ENCODE assay signal across 12 cellular contexts in the genomic region with DNA sequence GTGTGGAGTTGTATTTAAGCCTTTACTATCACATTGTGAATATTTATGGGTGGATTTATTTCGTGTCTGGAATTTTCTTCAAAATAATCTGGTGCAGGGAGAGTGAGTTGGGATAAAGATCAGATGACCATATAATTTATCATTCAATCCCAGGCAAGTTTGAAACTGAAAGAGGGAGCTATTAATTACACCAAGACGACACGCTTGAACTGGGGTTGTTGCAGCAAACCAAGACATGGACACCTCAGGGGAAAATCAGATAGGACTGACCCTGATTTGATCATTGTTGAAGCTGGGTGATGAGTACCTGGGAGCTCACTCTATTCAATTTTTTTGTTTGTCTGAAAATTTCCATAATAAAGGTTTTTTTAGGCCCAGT. TPM values are rescaled to one million over a fixed set of nuclear protein-coding genes. Genes with fewer than 3 reads are reported as not detected.
DNase-seq lines count a peak whose midpoint lies in the region; ATAC-seq and TF ChIP-seq lines count a peak whose summit lies in the region.
"Had no signal": no experiment of that assay in that cellular context is flagged by ENCODE, and none has a peak within 500 bp of the region (broad histone marks: within the 10 kb centered on the region; RNA-seq: fewer than 3 reads in every experiment).

No MANE protein-coding gene starts in this region.

- H3K36me3 ChIP-seq in BLaER1 = peaks cover 37% of the 10 kb centered on the region
- no peaks in the 10 kb centered on the region for H3K36me3 ChIP-seq in CD8-positive, alpha-beta T cell (ENCODE audit: insufficient read depth, low read length)
- H3K36me3 ChIP-seq: esophagus muscularis mucosa, uterus had no signal

- no peaks in the 10 kb centered on the region for H3K9me3 Mint-ChIP-seq in CD8-positive, alpha-beta T cell
- peaks cover 3% of the 10 kb centered on the region for H3K9me3 Mint-ChIP-seq in activated CD8-positive, alpha-beta T cell treated with anti-CD3 and anti-CD28 coated beads for 36 hours
- H3K9me3 Mint-ChIP-seq in immature natural killer cell = no peaks in the 10 kb centered on the region
- no peaks in the 10 kb centered on the region for H3K9me3 Mint-ChIP-seq in progenitor cell of endocrine pancreas (ENCODE audit: low read depth)

- H3K27me3 Mint-ChIP-seq in CD8-positive, alpha-beta T cell (ENCODE audit: low read depth) = no peaks in the 10 kb centered on the region
- H3K27me3 Mint-ChIP-seq in activated CD8-positive, alpha-beta T cell treated with anti-CD3 and anti-CD28 coated beads for 36 hours = no peaks in the 10 kb centered on the region
- H3K27me3 Mint-ChIP-seq in immature natural killer cell (ENCODE audit: low read depth in 3 of 3) (peaks cover 16 to 25% (median 19%) of the 10 kb centered on the region in 3 donors), progenitor cell of endocrine pancreas (no peaks in the 10 kb centered on the region)

- no peak overlapping the region for H3K4me3 Mint-ChIP-seq in CD8-positive, alpha-beta T cell
- no peak overlapping the region for H3K4me3 Mint-ChIP-seq in activated CD8-positive, alpha-beta T cell treated with anti-CD3 and anti-CD28 coated beads for 36 hours
- peak overlapping the region in 4 of 5 donors; percentile 13 to 45 (median 26) for H3K4me3 Mint-ChIP-seq in immature natural killer cell
- H3K4me3 Mint-ChIP-seq in progenitor cell of endocrine pancreas (ENCODE audit: low read depth) = no peak overlapping the region

- TF ChIP-seq CTCF in CD8-positive, alpha-beta T cell (IDR thresholded peaks at IDR 0.05) = no peak
- TF ChIP-seq CTCF in activated CD8-positive, alpha-beta T cell treated with anti-CD3 and anti-CD28 coated beads for 36 hours (IDR thresholded peaks at IDR 0.05) = no peak
- TF ChIP-seq CTCF in GM13977 (IDR thresholded peaks at IDR 0.05; ENCODE audit: extremely low read depth, insufficient read depth, missing control alignments) (no peak), progenitor cell of endocrine pancreas (IDR thresholded peaks at IDR 0.05; ENCODE audit: unreplicated experiment) (no peak)

- intact Hi-C loops in CD8-positive, alpha-beta T cell (cut with DNase I, micrococcal nuclease) = loop anchor here (2.0 to 5.0 kb wide), 6 partner anchors 22 to 76 kb away; a partner anchor contains a TSS
- intact Hi-C loops in activated CD8-positive, alpha-beta T cell treated with anti-CD3 and anti-CD28 coated beads for 36 hours (cut with micrococcal nuclease) = loop anchor here (5.0 kb wide), 1 partner anchor 33 kb away; no protein-coding TSS in a partner anchor

- peaks cover 36% of the 10 kb centered on the region; the same call in 1 of the 2 replicates for H4K20me1 ChIP-seq in BLaER1

- H3K4me2 ChIP-seq in BLaER1 = peak overlapping the region; percentile 92

- no peak for DNase-seq in CD8-positive, alpha-beta T cell
- no peak for DNase-seq in activated CD8-positive, alpha-beta T cell treated with anti-CD3 and anti-CD28 coated beads for 36 hours
- DNase-seq in immature natural killer cell (no peak), GM13977 (ENCODE audit: low spot score) (no peak), progenitor cell of endocrine pancreas (ENCODE audit: low spot score, unreplicated experiment) (no peak)
- DNase-seq: Calu3, NCI-H1092 treated with DMSO at 0.1 percent for 48 hours, NCI-H2081 treated with DMSO at 0.1 percent for 48 hours, uterus had no signal

- no peaks in the 10 kb centered on the region for H3K27me3 ChIP-seq in BLaER1
- H3K27me3 ChIP-seq in CD8-positive, alpha-beta T cell (ENCODE audit: insufficient read depth, low read length) = no peaks in the 10 kb centered on the region
- H3K27me3 ChIP-seq: esophagus muscularis mucosa, uterus had no signal

- no peaks in the 10 kb centered on the region for H3K36me3 Mint-ChIP-seq in CD8-positive, alpha-beta T cell
- H3K36me3 Mint-ChIP-seq in activated CD8-positive, alpha-beta T cell treated with anti-CD3 and anti-CD28 coated beads for 36 hours (ENCODE audit: low read depth) = peaks cover 3% of the 10 kb centered on the region
- H3K36me3 Mint-ChIP-seq in immature natural killer cell = no peaks in the 10 kb centered on the region
- H3K36me3 Mint-ChIP-seq in progenitor cell of endocrine pancreas (ENCODE audit: insufficient read depth) = peaks cover 5% of the 10 kb centered on the region

- H3K27ac ChIP-seq in BLaER1 = peak overlapping the region; percentile 88
- no peak overlapping the region for H3K27ac ChIP-seq in CD8-positive, alpha-beta T cell (ENCODE audit: low read depth, low read length)
- H3K27ac ChIP-seq: esophagus muscularis mucosa, uterus had no signal

- in situ Hi-C loops in GM13977 (cut with MboI; ENCODE audit: low pct_unique_long_range_greater_than_20kb, low sequenced_read_pairs, unreplicated experiment) = no loop called here

- no peak for ATAC-seq in CD8-positive, alpha-beta T cell
- no peak for ATAC-seq in activated CD8-positive, alpha-beta T cell treated with anti-CD3 and anti-CD28 coated beads for 36 hours
- ATAC-seq in GM19395 (IDR thresholded peaks at IDR 0.05; ENCODE audit: unreplicated experiment) = no peak

- H3K4me3 ChIP-seq in BLaER1 = peak overlapping the region; percentile 51
- no peak overlapping the region for H3K4me3 ChIP-seq in CD8-positive, alpha-beta T cell (ENCODE audit: low read depth, low read length)
- H3K4me3 ChIP-seq: esophagus muscularis mucosa, uterus had no signal

- H3K4me1 Mint-ChIP-seq in CD8-positive, alpha-beta T cell (ENCODE audit: low read depth) = peaks cover 56% of the 10 kb centered on the region
- H3K4me1 Mint-ChIP-seq in activated CD8-positive, alpha-beta T cell treated with anti-CD3 and anti-CD28 coated beads for 36 hours (ENCODE audit: low read depth) = peaks cover 30% of the 10 kb centered on the region
- H3K4me1 Mint-ChIP-seq in immature natural killer cell (peaks cover 30 to 41% of the 10 kb centered on the region in 2 donors), progenitor cell of endocrine pancreas (ENCODE audit: low read depth) (peaks cover 19% of the 10 kb centered on the region)

- H3K9ac ChIP-seq in BLaER1 = peak overlapping the region; percentile 69

- POLR2A ChIA-PET in CD8-positive, alpha-beta T cell (lab: Charles Lee) = interaction anchor here (0.7 to 1.5 kb wide), 6 partner anchors 9 to 549 kb away, joined by 3 to 11 read pairs (median 3); a partner anchor contains a TSS
- POLR2A ChIA-PET in activated CD8-positive, alpha-beta T cell treated with anti-CD3 and anti-CD28 coated beads for 36 hours (lab: Charles Lee) = interaction anchor here (0.9 to 1.9 kb wide), 7 partner anchors 11 to 62 kb away, joined by 3 to 9 read pairs (median 5); no protein-coding TSS in a partner anchor

- no peaks in the 10 kb centered on the region for H3K9me3 ChIP-seq in BLaER1
- H3K9me3 ChIP-seq in CD8-positive, alpha-beta T cell (ENCODE audit: low read length) = no peaks in the 10 kb centered on the region
- H3K9me3 ChIP-seq: esophagus muscularis mucosa, uterus had no signal

- H3K4me1 ChIP-seq in BLaER1 = peaks cover 95% of the 10 kb centered on the region
- peaks cover 28% of the 10 kb centered on the region for H3K4me1 ChIP-seq in CD8-positive, alpha-beta T cell (ENCODE audit: insufficient read depth, low read length)

- H3K27ac Mint-ChIP-seq in CD8-positive, alpha-beta T cell = peak overlapping the region; percentile 65
- H3K27ac Mint-ChIP-seq in activated CD8-positive, alpha-beta T cell treated with anti-CD3 and anti-CD28 coated beads for 36 hours = peak overlapping the region; percentile 35
- H3K27ac Mint-ChIP-seq in immature natural killer cell (peak overlapping the region in 3 of 6 donors; percentile 28 to 69 (median 56)), progenitor cell of endocrine pancreas (no peak overlapping the region)

- CTCF ChIA-PET in CD8-positive, alpha-beta T cell (lab: Charles Lee) = interaction anchor here (0.6 to 2.3 kb wide), 7 partner anchors 9 to 76 kb away, joined by 3 to 17 read pairs (median 4); a partner anchor contains a TSS
- CTCF ChIA-PET in activated CD8-positive, alpha-beta T cell treated with anti-CD3 and anti-CD28 coated beads for 36 hours (lab: Charles Lee) = interaction anchor here (1.0 to 1.6 kb wide), 5 partner anchors 9 to 76 kb away, joined by 3 to 6 read pairs (median 4); a partner anchor contains a TSS

RNA-seq across cellular contexts. Expression of a gene that starts 42.2 kb away (rescaled TPM):
- not detected for total RNA-seq in CD8-positive, alpha-beta T cell
- total RNA-seq in activated CD8-positive, alpha-beta T cell treated with anti-CD3 and anti-CD28 coated beads for 36 hours = not detected
- under 1 TPM in 2 of 3 donors, not detected in 1; 0.10 to 0.16 TPM for polyA plus RNA-seq in immature natural killer cell
- 0.64 and 0.89 TPM in 2 replicates for total RNA-seq in progenitor cell of endocrine pancreas

Comparison
In these comparisons a context has a peak if more than half of its experiments do, and no peak if none do; other contexts are left out.
1. H3K4me3 Mint-ChIP-seq: peak in immature natural killer cell (4 of 5); none in CD8-positive, alpha-beta T cell (single experiment), activated CD8-positive, alpha-beta T cell treated with anti-CD3 and anti-CD28 coated beads for 36 hours (single experiment) and progenitor cell of endocrine pancreas (single experiment).